In the genomic region with DNA sequence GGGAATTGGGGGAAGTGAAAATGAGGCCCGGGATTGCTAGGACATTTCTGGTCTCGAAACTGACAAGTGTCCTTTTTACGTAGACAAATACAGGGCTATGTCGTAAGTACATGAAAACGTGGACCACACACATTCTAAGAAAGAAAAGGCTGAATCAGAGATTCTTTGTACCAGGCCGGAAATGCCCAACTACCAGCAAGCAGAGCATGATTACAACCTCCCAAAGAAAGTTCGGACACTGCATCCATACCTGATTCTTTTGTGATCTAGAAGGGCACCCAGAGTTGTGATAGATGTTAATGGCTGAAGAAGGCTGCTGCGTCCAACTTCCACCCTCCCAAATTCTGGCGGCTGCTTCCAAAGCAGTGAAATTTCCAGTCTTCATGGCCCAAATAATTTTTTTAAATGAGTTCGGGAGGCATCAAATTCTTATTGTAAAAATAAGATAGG, we compare ENCODE assay signal across 8 cellular contexts. TPM values are rescaled to one million over a fixed set of nuclear protein-coding genes. Genes with fewer than 3 reads are reported as not detected.
DNase-seq lines count a peak whose midpoint lies in the region; ATAC-seq, FAIRE-seq and TF ChIP-seq lines count a peak whose summit lies in the region.

No MANE protein-coding gene starts in this region.

- H3K4me1 ChIP-seq in heart left ventricle (peaks cover 0 to 54% (median 23%) of the 10 kb centered on the region in 12 donors), ascending aorta (peaks cover 6 to 8% of the 10 kb centered on the region in 2 donors), kidney (ENCODE audit: control insufficient read depth in 1 of 2, insufficient read depth in 1 of 2, low read depth in 1 of 2, low read length in 2 of 2) (peaks cover 0 to 5% of the 10 kb centered on the region in 2 donors), subcutaneous abdominal adipose tissue (ENCODE audit: control insufficient read depth in 5 of 5, insufficient read depth in 5 of 5, low read length in 5 of 5) (peaks cover 4 to 45% (median 38%) of the 10 kb centered on the region in 5 donors)

- TF ChIP-seq POLR2A in heart left ventricle (IDR thresholded peaks at IDR 0.05), result peak in 1 of 2 donors; percentile 12

- H3K27ac ChIP-seq in heart left ventricle (peak overlapping the region; percentile 94 to 98 (median 98)), ascending aorta (peak overlapping the region; percentile 94 to 96), kidney (ENCODE audit: low read depth in 2 of 2, low read length in 2 of 2) (peak overlapping the region; percentile 91 to 96), subcutaneous abdominal adipose tissue (ENCODE audit: low read depth, low read length) (peak overlapping the region; percentile 98)

- H3K9me3 ChIP-seq in heart left ventricle (no peaks in the 10 kb centered on the region), ascending aorta (no peaks in the 10 kb centered on the region), kidney (ENCODE audit: control insufficient read depth in 1 of 2, low read length in 2 of 2) (no peaks in the 10 kb centered on the region), subcutaneous abdominal adipose tissue (ENCODE audit: control insufficient read depth in 5 of 5, low read length in 5 of 5) (no peaks in the 10 kb centered on the region)

- H3K4me3 ChIP-seq in heart left ventricle, result peak overlapping the region; percentile 72 to 98 (median 88)
- peak overlapping the region; percentile 87 to 93 for H3K4me3 ChIP-seq in ascending aorta
- H3K4me3 ChIP-seq in kidney (ENCODE audit: low read length in 2 of 2), result peak overlapping the region; percentile 84 to 92
- H3K4me3 ChIP-seq in subcutaneous abdominal adipose tissue (ENCODE audit: low read depth in 1 of 5, low read length in 5 of 5), result peak overlapping the region; percentile 81 to 92 (median 87)

- peak in 1 of 4 donors; percentile 12 for ATAC-seq in heart left ventricle

- TF ChIP-seq CTCF in heart left ventricle (IDR thresholded peaks at IDR 0.05), result no peak
- no peak for TF ChIP-seq CTCF in ascending aorta (IDR thresholded peaks at IDR 0.05)
- TF ChIP-seq CTCF in kidney (IDR thresholded peaks at IDR 0.05; ENCODE audit: borderline replicate concordance, extremely low read depth, insufficient read depth), result no peak

- H3K36me3 ChIP-seq in heart left ventricle (no peaks in the 10 kb centered on the region), ascending aorta (no peaks in the 10 kb centered on the region), kidney (ENCODE audit: control insufficient read depth in 1 of 2, insufficient read depth in 2 of 2, low read length in 2 of 2) (no peaks in the 10 kb centered on the region), subcutaneous abdominal adipose tissue (ENCODE audit: control insufficient read depth in 5 of 5, insufficient read depth in 5 of 5, low read length in 5 of 5) (no peaks in the 10 kb centered on the region)

- DNase-seq in heart left ventricle (no peak), cardiac septum (ENCODE audit: low spot score) (no peak), ascending aorta (ENCODE audit: low spot score in 2 of 2) (no peak), kidney (no peak), GDM1 (lab: John Stamatoyannopoulos, UW) (no peak), SHP77 (lab: John Stamatoyannopoulos, UW) (no peak), HTR-8/SVneo (ENCODE audit: insufficient read length, low spot score) (no peak)

- H3K9ac ChIP-seq in kidney (ENCODE audit: low read length in 2 of 2), result peak overlapping the region; percentile 75 to 86
- H3K9ac ChIP-seq in subcutaneous abdominal adipose tissue (ENCODE audit: low read length in 5 of 5), result peak overlapping the region; percentile 60 to 97 (median 91)

- intact Hi-C loops in heart left ventricle (cut with DNase I) (loop anchor here in 9 of 10 donors (2.0 to 10.0 kb wide), 17 partner anchors 63 to 573 kb away; no protein-coding TSS in a partner anchor), cardiac septum (cut with DNase I) (loop anchor here (5.0 kb wide), 7 partner anchors 40 to 475 kb away; no protein-coding TSS in a partner anchor), ascending aorta (cut with DNase I) (loop anchor here (5.0 to 10.0 kb wide), 7 partner anchors 65 to 877 kb away; a partner anchor contains a TSS), kidney (cut with DNase I) (no loop called here)

- FAIRE-seq in kidney (lab: Jason Lieb, UNC) (no peak), HTR-8/SVneo (lab: Jason Lieb, UNC) (no peak)

- H3K27me3 ChIP-seq in heart left ventricle (no peaks in the 10 kb centered on the region), ascending aorta (no peaks in the 10 kb centered on the region), subcutaneous abdominal adipose tissue (ENCODE audit: control insufficient read depth in 5 of 5, insufficient read depth in 4 of 5, low read length in 5 of 5) (no peaks in the 10 kb centered on the region)

- WGBS in heart left ventricle, 4 donors, result 1 to 14% (median 5%) methylated on average over 10 of the region's 10 CpGs

RNA-seq across cellular contexts. Expression of a gene that starts 1.7 kb away (rescaled TPM):
- 100 to 1,000 TPM in 1 of 9 donors, 10 to 100 TPM in 8; 44.2 to 102 (median 61.5) TPM for total RNA-seq in heart left ventricle
- polyA plus RNA-seq in heart left ventricle, result 10 to 100 TPM; 32.4 to 38.1 TPM
- 75.3 TPM for total RNA-seq in cardiac septum
- 51.1 TPM for total RNA-seq in ascending aorta
- 94.8 TPM for total RNA-seq in kidney
- polyA plus RNA-seq in kidney (ENCODE audit: insufficient read depth, low read depth, low replicate concordance), result 25.6 TPM
